29 cellular contexts compared by ENCODE assay signal in the genomic region with DNA sequence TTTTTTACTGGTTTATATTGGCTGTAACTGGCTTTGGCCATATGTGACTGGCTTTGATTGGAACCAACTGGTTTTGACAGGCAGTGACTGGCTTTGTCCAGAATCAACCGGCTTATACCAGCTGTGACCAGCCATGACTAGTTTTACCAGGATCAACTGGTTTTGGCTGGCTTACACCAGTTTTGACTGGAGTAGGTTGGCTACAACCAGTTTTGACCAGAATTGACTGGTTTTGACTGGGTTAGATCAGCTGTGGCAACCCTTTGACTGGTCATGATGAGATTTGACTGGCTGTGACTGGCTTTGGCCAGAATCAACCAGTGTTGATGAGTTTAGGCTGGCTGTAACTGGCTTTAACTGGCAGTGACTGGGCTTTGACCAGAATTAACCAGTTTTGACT.
"Had no signal": no experiment of that assay in that cellular context is flagged by ENCODE, and none has a peak within 500 bp of the region (broad histone marks: within the 10 kb centered on the region; RNA-seq: fewer than 3 reads in every experiment).

No MANE protein-coding gene starts in this region.

- ATAC-seq: natural killer cell; psoas muscle; right cardiac atrium; right lobe of liver; stimulated activated effector memory CD8-positive, alpha-beta T cell treated with anti-CD3 and anti-CD28 coated beads, Interleukin-12 subunit alpha, Interleukin-12 subunit beta, amount 100 ng/mL, for 72 hours; stimulated activated naive B cell treated with anti-CD40 and anti-IgM and Interleukin-4, amounts not matched to agents 10 μg/mL and 1 μg/mL and 100 μg/mL, for 72 hours had no signal

- H3K4me3 ChIP-seq: ovary, psoas muscle, right lobe of liver, sigmoid colon, stomach, thoracic aorta, thyroid gland, tibial nerve, upper lobe of left lung, vagina had no signal

- FAIRE-seq: small intestine, urothelium cell line had no signal

- H3K36me3 ChIP-seq: ovary, right lobe of liver, sigmoid colon, stomach, thoracic aorta, thyroid gland, tibial nerve, upper lobe of left lung, vagina had no signal

- H3K4me1 Mint-ChIP-seq: natural killer cell; neural crest cell; stimulated activated effector memory CD8-positive, alpha-beta T cell treated with anti-CD3 and anti-CD28 coated beads, Interleukin-12 subunit alpha, Interleukin-12 subunit beta, amount 100 ng/mL, for 72 hours; stimulated activated naive B cell treated with anti-CD40 and anti-IgM and Interleukin-4, amounts not matched to agents 10 μg/mL and 1 μg/mL and 100 μg/mL, for 72 hours had no signal

- H3K36me3 Mint-ChIP-seq: natural killer cell; stimulated activated effector memory CD8-positive, alpha-beta T cell treated with anti-CD3 and anti-CD28 coated beads, Interleukin-12 subunit alpha, Interleukin-12 subunit beta, amount 100 ng/mL, for 72 hours; stimulated activated naive B cell treated with anti-CD40 and anti-IgM and Interleukin-4, amounts not matched to agents 10 μg/mL and 1 μg/mL and 100 μg/mL, for 72 hours had no signal

- H3K27me3 Mint-ChIP-seq: progenitor cell of endocrine pancreas; stimulated activated naive CD8-positive, alpha-beta T cell treated with anti-CD3 and anti-CD28 coated beads, Interleukin-15, Interleukin-2, amounts not matched to agents 100 ng/mL and 50 ng/mL, for 24 hours had no signal

- H3K27ac Mint-ChIP-seq: natural killer cell; nephron; progenitor cell of endocrine pancreas; stimulated activated effector memory CD8-positive, alpha-beta T cell treated with anti-CD3 and anti-CD28 coated beads, Interleukin-12 subunit alpha, Interleukin-12 subunit beta, amount 100 ng/mL, for 72 hours; stimulated activated naive B cell treated with anti-CD40 and anti-IgM and Interleukin-4, amounts not matched to agents 10 μg/mL and 1 μg/mL and 100 μg/mL, for 72 hours; stimulated activated naive CD8-positive, alpha-beta T cell treated with anti-CD3 and anti-CD28 coated beads, Interleukin-15, Interleukin-2, amounts not matched to agents 100 ng/mL and 50 ng/mL, for 24 hours had no signal

- H3K9me3 ChIP-seq: ovary, psoas muscle, right lobe of liver, sigmoid colon, thoracic aorta, thyroid gland, tibial nerve, upper lobe of left lung, vagina had no signal

- H3K79me2 ChIP-seq: parathyroid adenoma had no signal

- H3K27me3 ChIP-seq: ovary, right lobe of liver, sigmoid colon, thyroid gland, tibial nerve, upper lobe of left lung, vagina had no signal

- H3K9ac ChIP-seq: parathyroid adenoma had no signal

- H3K27ac ChIP-seq: ovary, parathyroid adenoma, psoas muscle, right lobe of liver, sigmoid colon, stomach, thoracic aorta, thyroid gland, tibial nerve, upper lobe of left lung, vagina had no signal

- H3K9me3 Mint-ChIP-seq: natural killer cell; nephron; stimulated activated effector memory CD8-positive, alpha-beta T cell treated with anti-CD3 and anti-CD28 coated beads, Interleukin-12 subunit alpha, Interleukin-12 subunit beta, amount 100 ng/mL, for 72 hours; stimulated activated naive B cell treated with anti-CD40 and anti-IgM and Interleukin-4, amounts not matched to agents 10 μg/mL and 1 μg/mL and 100 μg/mL, for 72 hours; stimulated activated naive CD8-positive, alpha-beta T cell treated with anti-CD3 and anti-CD28 coated beads, Interleukin-15, Interleukin-2, amounts not matched to agents 100 ng/mL and 50 ng/mL, for 24 hours had no signal

- H2AFZ ChIP-seq: parathyroid adenoma had no signal

- DNase-seq: natural killer cell; occipital lobe; ovary; posterior cingulate gyrus; psoas muscle; right cardiac atrium; right lobe of liver; sigmoid colon; small intestine; stimulated activated CD4-positive, alpha-beta T cell treated with anti-CD3 and anti-CD28 coated beads, Interleukin-15, amount 100 ng/mL, for 24 hours; stimulated activated CD4-positive, alpha-beta T cell treated with anti-CD3 and anti-CD28 coated beads, Interleukin-2, amount 100 ng/mL, for 24 hours; stimulated activated CD4-positive, alpha-beta T cell treated with anti-CD3 and anti-CD28 coated beads, Interleukin-2, amount 100 ng/mL, for 48 hours; stimulated activated CD4-positive, alpha-beta T cell treated with anti-CD3 and anti-CD28 coated beads, Interleukin-4, amount 100 ng/mL, for 24 hours; stimulated activated naive B cell treated with anti-CD40 and anti-IgM and Interleukin-4, amounts not matched to agents 10 μg/mL and 1 μg/mL and 100 μg/mL, for 72 hours; stimulated activated naive CD4-positive, alpha-beta T cell treated with Interleukin-2 at 50 U/mL for 16 hours; stomach; thyroid gland; trophoblast cell; upper lobe of left lung had no signal

- H3K4me3 Mint-ChIP-seq: natural killer cell; nephron; neural crest cell; stimulated activated effector memory CD8-positive, alpha-beta T cell treated with anti-CD3 and anti-CD28 coated beads, Interleukin-12 subunit alpha, Interleukin-12 subunit beta, amount 100 ng/mL, for 72 hours; stimulated activated naive B cell treated with anti-CD40 and anti-IgM and Interleukin-4, amounts not matched to agents 10 μg/mL and 1 μg/mL and 100 μg/mL, for 72 hours; stimulated activated naive CD8-positive, alpha-beta T cell treated with anti-CD3 and anti-CD28 coated beads, Interleukin-15, Interleukin-2, amounts not matched to agents 100 ng/mL and 50 ng/mL, for 24 hours had no signal

- H3K4me1 ChIP-seq: parathyroid adenoma, psoas muscle, right lobe of liver, sigmoid colon, stomach, thyroid gland, tibial nerve, upper lobe of left lung, vagina had no signal
